In genomic region chr5:58322453-58322852, GRCh38 we compare ENCODE assay signal across 16 cellular contexts.
DNase-seq lines count a peak whose midpoint lies in the region; ATAC-seq, FAIRE-seq and TF ChIP-seq lines count a peak whose summit lies in the region.
"Had no signal": no experiment of that assay in that cellular context is flagged by ENCODE, and none has a peak within 500 bp of the region (broad histone marks: within the 10 kb centered on the region; RNA-seq: fewer than 3 reads in every experiment).

No MANE protein-coding gene starts in this region.

- no peak overlapping the region for H3K4me3 ChIP-seq in A549
- H3K4me3 ChIP-seq in astrocyte of the spinal cord (ENCODE audit: low read depth, low read length) = no peak overlapping the region
- no peak overlapping the region for H3K4me3 ChIP-seq in psoas muscle
- H3K4me3 ChIP-seq: lung, ovary, tibial nerve had no signal

- H3K4me1 ChIP-seq in A549 = peaks cover 11% of the 10 kb centered on the region
- H3K4me1 ChIP-seq in psoas muscle = no peaks in the 10 kb centered on the region
- H3K4me1 ChIP-seq: tibial nerve had no signal

- no peaks in the 10 kb centered on the region for H3K27me3 ChIP-seq in psoas muscle (ENCODE audit: insufficient read depth in 3 of 3, low read length in 2 of 3)
- H3K27me3 ChIP-seq: ovary, tibial nerve had no signal

- H3K36me3 ChIP-seq in psoas muscle (ENCODE audit: insufficient read depth in 1 of 2, low read depth in 1 of 2) = no peaks in the 10 kb centered on the region
- H3K36me3 ChIP-seq: ovary, tibial nerve had no signal

- H3K9me3 ChIP-seq in A549 = no peaks in the 10 kb centered on the region
- no peaks in the 10 kb centered on the region for H3K9me3 ChIP-seq in psoas muscle
- H3K9me3 ChIP-seq: ovary, tibial nerve had no signal

- no peak for ATAC-seq in A549
- no peak for ATAC-seq in left colon
- ATAC-seq in GM18502 (IDR thresholded peaks at IDR 0.05; ENCODE audit: poor library complexity, unreplicated experiment) = no peak
- no peak for ATAC-seq in psoas muscle

- no peak for TF ChIP-seq RAD21 in A549 (conservative IDR thresholded peaks at IDR 0.05 in 1 of 2, IDR thresholded peaks at IDR 0.05 in 1 of 2)

- TF ChIP-seq EP300 in A549 (IDR thresholded peaks at IDR 0.05) = no peak

- no peak for TF ChIP-seq CTCF in A549 (IDR thresholded peaks at IDR 0.05)
- no peak for TF ChIP-seq CTCF in astrocyte of the spinal cord (IDR thresholded peaks at IDR 0.05; ENCODE audit: low read depth, low read length)
- TF ChIP-seq CTCF in psoas muscle (IDR thresholded peaks at IDR 0.05) = no peak

- DNase-seq in A549 (ENCODE audit: low read depth in 1 of 2, low spot score in 1 of 2) = no peak
- DNase-seq in HS-5 (ENCODE audit: low read depth) = peak; percentile 50
- peak; percentile 27 for DNase-seq in astrocyte of the spinal cord (ENCODE audit: low read depth, low spot score)
- peak; percentile 42 for DNase-seq in iris pigment epithelial cell (ENCODE audit: low read depth)
- no peak for DNase-seq in superior temporal gyrus (ENCODE audit: extremely low spot score)
- no peak for DNase-seq in left colon
- DNase-seq in psoas muscle = no peak
- DNase-seq: activated CD4-positive, alpha-beta T cell treated with anti-CD3 and anti-CD28 coated beads, Interleukin-2, amount 10 ng/mL, durations not matched to agents 24 days and 14 days; hypothalamus; MV-4-11; ovary had no signal

- whole genome bisulfite sequencing in A549 (ENCODE audit: missing lambda C conversion rate) = 65% methylated on average over 3 of the region's 3 CpGs
- 63 to 79% (median 67%) methylated on average over 3 of the region's 3 CpGs for WGBS in psoas muscle, 3 donors

- CTCF ChIA-PET in A549 (lab: Yijun Ruan, JAX) = no interaction called here

- in situ Hi-C loops in astrocyte of the spinal cord (cut with HindIII; ENCODE audit: low sequenced_read_pairs) = no loop called here

- peak overlapping the region; percentile 1; the same call in 1 of the 3 replicates for H3K4me2 ChIP-seq in A549

- POLR2A ChIA-PET in A549 (lab: Yijun Ruan, JAX) = no interaction called here

- intact Hi-C loops in left colon (cut with DNase I, micrococcal nuclease) = no loop called here
- intact Hi-C loops in psoas muscle (cut with DNase I) = no loop called here

- FAIRE-seq in A549 (lab: Jason Lieb, UNC) = no peak
- FAIRE-seq: A204.1, D721Med had no signal

- H3K27ac ChIP-seq in A549 (peak overlapping the region in 1 of 2 experiments; percentile 57; a peak in 4 of 6 replicates), psoas muscle (no peak overlapping the region)
- H3K27ac ChIP-seq: ovary, tibial nerve had no signal

- TF ChIP-seq POLR2A in A549 (IDR thresholded peaks at IDR 0.05; ENCODE audit: low read length) = no peak

TF ChIP-seq in A549, 52 proteins besides CTCF, POLR2A, EP300 and RAD21:
- TF ChIP-seq BCL3 (IDR thresholded peaks at IDR 0.05) = no peak
- TF ChIP-seq ZC3H11A (IDR thresholded peaks at IDR 0.05) = no peak
- no peak for TF ChIP-seq E2F6 (IDR thresholded peaks at IDR 0.05; ENCODE audit: borderline replicate concordance, low read depth)
- TF ChIP-seq HOXA7 (CRISPR knock-in tag; IDR thresholded peaks at IDR 0.05) = no peak
- TF ChIP-seq FOXS1 (CRISPR knock-in tag; IDR thresholded peaks at IDR 0.05) = no peak
- TF ChIP-seq ZNF302 (CRISPR knock-in tag; IDR thresholded peaks at IDR 0.05) = no peak
- TF ChIP-seq, protein P1, sequence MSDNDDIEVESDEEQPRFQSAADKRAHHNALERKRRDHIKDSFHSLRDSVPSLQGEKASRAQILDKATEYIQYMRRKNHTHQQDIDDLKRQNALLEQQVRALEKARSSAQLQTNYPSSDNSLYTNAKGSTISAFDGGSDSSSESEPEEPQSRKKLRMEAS (IDR thresholded peaks at IDR 0.05) = no peak
- TF ChIP-seq ZFP36 (IDR thresholded peaks at IDR 0.05; ENCODE audit: borderline replicate concordance, partially characterized antibody) = no peak
- no peak for TF ChIP-seq SMC3 (IDR thresholded peaks at IDR 0.05)
- TF ChIP-seq NR3C1 (IDR thresholded peaks at IDR 0.05) = no peak

Comparison
In these comparisons a context has a peak if more than half of its experiments do, and no peak if none do; other contexts are left out.
1. DNase-seq: peak in HS-5 (single experiment), astrocyte of the spinal cord (single experiment) and iris pigment epithelial cell (single experiment); none in A549 (0 of 2), superior temporal gyrus (single experiment), left colon (0 of 2) and psoas muscle (0 of 2).